7 cellular contexts compared by ENCODE assay signal in genomic region chr14:69652942-69653680, GRCh38. TPM values are rescaled to one million over a fixed set of nuclear protein-coding genes. Genes with fewer than 3 reads are reported as not detected.
DNase-seq lines count a peak whose midpoint lies in the region; ATAC-seq and TF ChIP-seq lines count a peak whose summit lies in the region.

No MANE protein-coding gene starts in this region.

- peaks cover 31% of the 10 kb centered on the region for H3K36me3 ChIP-seq in OCI-LY7 (ENCODE audit: insufficient read depth, low read length)

- peak overlapping the region; percentile 55 to 67 for H3K4me3 Mint-ChIP-seq in stimulated activated naive B cell treated with anti-CD40 and anti-IgM and Interleukin-4, amounts not matched to agents 10 μg/mL and 1 μg/mL and 100 μg/mL, for 72 hours

- H3K27ac ChIP-seq in OCI-LY7 (ENCODE audit: low read depth, low read length, poor library complexity, severe bottlenecking), result peak overlapping the region; percentile 93

- H3K9me2 ChIP-seq in OCI-LY7 (ENCODE audit: insufficient read depth, low read length), result no peaks in the 10 kb centered on the region

- CTCF ChIA-PET in OCI-LY7 (lab: Charles Lee; ENCODE audit: unreplicated experiment), result interaction anchor here (0.9 to 1.2 kb wide), 2 partner anchors 21 to 56 kb away, joined by 3 to 4 read pairs; no protein-coding TSS in a partner anchor

- peaks cover 99% of the 10 kb centered on the region for H3K79me2 ChIP-seq in OCI-LY7 (ENCODE audit: insufficient read depth, low read depth, low read length)

- no peak for TF ChIP-seq CTCF in GM20000 (IDR thresholded peaks at IDR 0.05; ENCODE audit: extremely low read depth, missing control alignments)
- peak; percentile 22; the same call in 1 of the 2 replicates for TF ChIP-seq CTCF in OCI-LY7 (conservative IDR thresholded peaks at IDR 0.05; ENCODE audit: low read length)

- intact Hi-C loops in OCI-LY7 (cut with micrococcal nuclease; ENCODE audit: unreplicated experiment), result loop anchor here (1.0 kb wide), 1 partner anchor 39 kb away; no protein-coding TSS in a partner anchor

- peak overlapping the region; percentile 84 for H3K4me2 ChIP-seq in OCI-LY7 (ENCODE audit: low read length)

- H3K4me1 Mint-ChIP-seq in stimulated activated naive B cell treated with anti-CD40 and anti-IgM and Interleukin-4, amounts not matched to agents 10 μg/mL and 1 μg/mL and 100 μg/mL, for 72 hours, result peaks cover 58 to 98% of the 10 kb centered on the region in 2 donors

- H3K9me3 Mint-ChIP-seq in stimulated activated naive B cell treated with anti-CD40 and anti-IgM and Interleukin-4, amounts not matched to agents 10 μg/mL and 1 μg/mL and 100 μg/mL, for 72 hours, result no peaks in the 10 kb centered on the region

- BruUV-seq in OCI-LY7 (replicated peaks; lab: Mats Ljungman, UMichigan), result no TSS peak

- H4K20me1 ChIP-seq in OCI-LY7 (ENCODE audit: insufficient read depth, low read length), result peaks cover 67% of the 10 kb centered on the region

- DNase-seq in GM20000 (ENCODE audit: low spot score) (peak; percentile 25), OCI-LY7 (ENCODE audit: low spot score) (peak; percentile 77), germinal center (ENCODE audit: low spot score) (peak; percentile 36), HuH-7.5 (ENCODE audit: low spot score) (no peak)
- DNase-seq in stimulated activated naive B cell treated with anti-CD40 and anti-IgM and Interleukin-4, amounts not matched to agents 10 μg/mL and 1 μg/mL and 100 μg/mL, for 72 hours, result no peak

- H3K4me1 ChIP-seq in OCI-LY7 (ENCODE audit: insufficient read depth, low read length, poor library complexity, severe bottlenecking), result peaks cover 83% of the 10 kb centered on the region

- H3K9me3 ChIP-seq in OCI-LY7 (ENCODE audit: low read length), result no peaks in the 10 kb centered on the region

- H3K27me3 Mint-ChIP-seq in stimulated activated naive B cell treated with anti-CD40 and anti-IgM and Interleukin-4, amounts not matched to agents 10 μg/mL and 1 μg/mL and 100 μg/mL, for 72 hours, result no peaks in the 10 kb centered on the region

- peak overlapping the region; percentile 96 for H3K27ac Mint-ChIP-seq in stimulated activated naive B cell treated with anti-CD40 and anti-IgM and Interleukin-4, amounts not matched to agents 10 μg/mL and 1 μg/mL and 100 μg/mL, for 72 hours

- peak; percentile 82 to 85 for ATAC-seq in stimulated activated naive B cell treated with anti-CD40 and anti-IgM and Interleukin-4, amounts not matched to agents 10 μg/mL and 1 μg/mL and 100 μg/mL, for 72 hours (replicated peaks)
- no peak for ATAC-seq in HG03565 (IDR thresholded peaks at IDR 0.05; ENCODE audit: unreplicated experiment)
- ATAC-seq in GM18519 (IDR thresholded peaks at IDR 0.05; ENCODE audit: low FRiP score, unreplicated experiment), result no peak

- POLR2A ChIA-PET in OCI-LY7 (lab: Charles Lee), result interaction anchor here (0.7 to 1.3 kb wide), 6 partner anchors 13 to 42 kb away, joined by 3 to 9 read pairs (median 3); partner anchors contain the start of gene SUSD6

- peaks cover 16 to 17% of the 10 kb centered on the region in 2 donors for H3K36me3 Mint-ChIP-seq in stimulated activated naive B cell treated with anti-CD40 and anti-IgM and Interleukin-4, amounts not matched to agents 10 μg/mL and 1 μg/mL and 100 μg/mL, for 72 hours

- H3K4me3 ChIP-seq in OCI-LY7 (ENCODE audit: low read depth, low read length, poor library complexity, severe bottlenecking), result peak overlapping the region; percentile 47

- H2AFZ ChIP-seq in OCI-LY7 (ENCODE audit: low read length), result no peak overlapping the region

RNA-seq across cellular contexts. Expression of gene SUSD6, which starts 41.7 kb away (rescaled TPM):
- 19.3 and 23.1 TPM in 2 replicates for total RNA-seq in OCI-LY7 (2014; rRNA removed; shearing (Covaris generic))
- 40.9 and 43.6 TPM in 2 replicates for total RNA-seq in OCI-LY7 (2022)

Comparison
In these comparisons a context has a peak if more than half of its experiments do, and no peak if none do; other contexts are left out.
1. DNase-seq: peak in GM20000 (single experiment), OCI-LY7 (single experiment) and germinal center (single experiment); none in stimulated activated naive B cell treated with anti-CD40 and anti-IgM and Interleukin-4, amounts not matched to agents 10 μg/mL and 1 μg/mL and 100 μg/mL, for 72 hours (single experiment) and HuH-7.5 (single experiment).
2. ATAC-seq: peak in stimulated activated naive B cell treated with anti-CD40 and anti-IgM and Interleukin-4, amounts not matched to agents 10 μg/mL and 1 μg/mL and 100 μg/mL, for 72 hours (2 of 2); none in HG03565 (single experiment) and GM18519 (single experiment).